In genomic region chr2:84846041-84846663, GRCh38 we compare ENCODE assay signal across 10 cellular contexts. TPM values are rescaled to one million over a fixed set of nuclear protein-coding genes. Genes with fewer than 3 reads are reported as not detected.
DNase-seq lines count a peak whose midpoint lies in the region; ATAC-seq, FAIRE-seq and TF ChIP-seq lines count a peak whose summit lies in the region.
"Had no signal": no experiment of that assay in that cellular context is flagged by ENCODE, and none has a peak within 500 bp of the region (broad histone marks: within the 10 kb centered on the region; RNA-seq: fewer than 3 reads in every experiment).

No MANE protein-coding gene starts in this region.

- POLR2A ChIA-PET in activated CD4-positive, alpha-beta memory T cell treated with anti-CD3 and anti-CD28 coated beads, Interleukin-2, amount 10 ng/mL, durations not matched to agents 7 days and 5 days (lab: Charles Lee) = interaction anchor here (0.7 to 8.2 kb wide), 18 partner anchors 9 to 693 kb away, joined by 3 to 66 read pairs (median 6); partner anchors contain the start of genes MAT2A, SUCLG1, TMSB10 and TRABD2A

- in situ Hi-C loops in ACHN (cut with HindIII; ENCODE audit: low pct_ligation_motif_present, low pct_unique_long_range_greater_than_20kb, low sequenced_read_pairs) = no loop called here

- peaks cover 95% of the 10 kb centered on the region for H3K4me1 Mint-ChIP-seq in activated naive CD4-positive, alpha-beta T cell treated with anti-CD3 and anti-CD28 coated beads for 36 hours (ENCODE audit: low read depth)
- H3K4me1 Mint-ChIP-seq in activated CD4-positive, alpha-beta memory T cell treated with anti-CD3 and anti-CD28 coated beads, Interleukin-2, amount 10 ng/mL, durations not matched to agents 7 days and 5 days = peaks cover 91% of the 10 kb centered on the region

- no peaks in the 10 kb centered on the region for H3K27me3 Mint-ChIP-seq in activated naive CD4-positive, alpha-beta T cell treated with anti-CD3 and anti-CD28 coated beads for 36 hours (ENCODE audit: low read depth)
- no peaks in the 10 kb centered on the region for H3K27me3 Mint-ChIP-seq in activated CD4-positive, alpha-beta memory T cell treated with anti-CD3 and anti-CD28 coated beads, Interleukin-2, amount 10 ng/mL, durations not matched to agents 7 days and 5 days

- TF ChIP-seq POLR2A in esophagus squamous epithelium (IDR thresholded peaks at IDR 0.05) = no peak

- no peak for TF ChIP-seq CTCF in esophagus squamous epithelium (IDR thresholded peaks at IDR 0.05)

- peak; percentile 66 for DNase-seq in activated naive CD4-positive, alpha-beta T cell treated with anti-CD3 and anti-CD28 coated beads for 36 hours
- no peak for DNase-seq in activated naive CD4-positive, alpha-beta T cell treated with anti-CD3 and anti-CD28 coated beads, Interleukin-2, amount 50 U/mL, for 16 hours
- DNase-seq in activated CD4-positive, alpha-beta memory T cell treated with anti-CD3 and anti-CD28 coated beads, Interleukin-2, amount 10 ng/mL, durations not matched to agents 7 days and 5 days = peak; percentile 41
- DNase-seq in esophagus squamous epithelium (lab: John Stamatoyannopoulos, UW) = no peak
- no peak for DNase-seq in stimulated activated naive CD8-positive, alpha-beta T cell treated with anti-CD3 and anti-CD28 coated beads, Interleukin-15, Interleukin-2, amounts not matched to agents 100 U/mL and 50 U/mL, for 24 hours
- DNase-seq in frontal cortex (ENCODE audit: low spot score in 2 of 2) = no peak
- no peak for DNase-seq in RCC 7860 (ENCODE audit: low spot score)
- no peak for DNase-seq in ACHN
- DNase-seq: NCI-H526 treated with DMSO at 0.1 percent for 48 hours had no signal

- intact Hi-C loops in activated naive CD4-positive, alpha-beta T cell treated with anti-CD3 and anti-CD28 coated beads for 36 hours (cut with micrococcal nuclease) = loop anchor here (1.0 to 5.0 kb wide), 5 partner anchors 9 to 151 kb away; no protein-coding TSS in a partner anchor
- intact Hi-C loops in esophagus squamous epithelium (cut with DNase I) = no loop called here

- H3K9me3 ChIP-seq in esophagus squamous epithelium = no peaks in the 10 kb centered on the region

- peak overlapping the region; percentile 78 for H3K4me3 Mint-ChIP-seq in activated naive CD4-positive, alpha-beta T cell treated with anti-CD3 and anti-CD28 coated beads for 36 hours
- peak overlapping the region; percentile 19 for H3K4me3 Mint-ChIP-seq in activated CD4-positive, alpha-beta memory T cell treated with anti-CD3 and anti-CD28 coated beads, Interleukin-2, amount 10 ng/mL, durations not matched to agents 7 days and 5 days

- H3K27ac Mint-ChIP-seq in activated naive CD4-positive, alpha-beta T cell treated with anti-CD3 and anti-CD28 coated beads for 36 hours = peak overlapping the region; percentile 99
- peak overlapping the region; percentile 96 for H3K27ac Mint-ChIP-seq in activated CD4-positive, alpha-beta memory T cell treated with anti-CD3 and anti-CD28 coated beads, Interleukin-2, amount 10 ng/mL, durations not matched to agents 7 days and 5 days

- no peaks in the 10 kb centered on the region for H3K36me3 ChIP-seq in esophagus squamous epithelium

- FAIRE-seq in frontal cortex (lab: Jason Lieb, UNC) (no peak), RCC 7860 (lab: Jason Lieb, UNC) (no peak)

- H3K36me3 Mint-ChIP-seq in activated naive CD4-positive, alpha-beta T cell treated with anti-CD3 and anti-CD28 coated beads for 36 hours (ENCODE audit: low read depth) = peaks cover 5% of the 10 kb centered on the region
- H3K36me3 Mint-ChIP-seq in activated CD4-positive, alpha-beta memory T cell treated with anti-CD3 and anti-CD28 coated beads, Interleukin-2, amount 10 ng/mL, durations not matched to agents 7 days and 5 days (ENCODE audit: low read depth) = peaks cover 51% of the 10 kb centered on the region

- no peaks in the 10 kb centered on the region for H3K9me3 Mint-ChIP-seq in activated naive CD4-positive, alpha-beta T cell treated with anti-CD3 and anti-CD28 coated beads for 36 hours
- no peaks in the 10 kb centered on the region for H3K9me3 Mint-ChIP-seq in activated CD4-positive, alpha-beta memory T cell treated with anti-CD3 and anti-CD28 coated beads, Interleukin-2, amount 10 ng/mL, durations not matched to agents 7 days and 5 days

- 20 to 32% methylated on average over 5 of the region's 5 CpGs for WGBS in esophagus squamous epithelium, 2 donors

- H3K27me3 ChIP-seq in esophagus squamous epithelium = no peaks in the 10 kb centered on the region
- H3K27me3 ChIP-seq: hepatocyte had no signal

- H3K4me3 ChIP-seq in esophagus squamous epithelium = no peak overlapping the region
- H3K4me3 ChIP-seq: hepatocyte had no signal

- H3K4me1 ChIP-seq in esophagus squamous epithelium = peaks cover 0 to 7% (median 7%) of the 10 kb centered on the region in 3 donors

- peak overlapping the region in 3 of 4 donors; percentile 34 to 71 (median 63) for H3K27ac ChIP-seq in esophagus squamous epithelium
- H3K27ac ChIP-seq: hepatocyte had no signal

- ATAC-seq in stimulated activated naive CD8-positive, alpha-beta T cell treated with anti-CD3 and anti-CD28 coated beads, Interleukin-15, Interleukin-2, amounts not matched to agents 100 U/mL and 50 U/mL, for 24 hours = peak; percentile 41

- CTCF ChIA-PET in activated naive CD4-positive, alpha-beta T cell treated with anti-CD3 and anti-CD28 coated beads for 36 hours (lab: Charles Lee) = interaction anchor here (0.8 to 5.0 kb wide), 6 partner anchors 11 to 110 kb away, joined by 3 to 25 read pairs (median 6); no protein-coding TSS in a partner anchor
- CTCF ChIA-PET in activated CD4-positive, alpha-beta memory T cell treated with anti-CD3 and anti-CD28 coated beads, Interleukin-2, amount 10 ng/mL, durations not matched to agents 7 days and 5 days (lab: Charles Lee) = interaction anchor here (0.8 to 2.2 kb wide), 7 partner anchors 11 to 123 kb away, joined by 3 to 13 read pairs (median 4); partner anchors contain the start of gene TRABD2A

RNA-seq across cellular contexts. Expression of gene TRABD2A, which starts 34.7 kb away (rescaled TPM):
- total RNA-seq in activated naive CD4-positive, alpha-beta T cell treated with anti-CD3 and anti-CD28 coated beads for 36 hours = 10 to 100 TPM; 40.4 to 41.7 TPM
- 10 to 100 TPM; 35.9 to 38.3 TPM for total RNA-seq in activated CD4-positive, alpha-beta memory T cell treated with anti-CD3 and anti-CD28 coated beads, Interleukin-2, amount 10 ng/mL, durations not matched to agents 7 days and 5 days
- 1 to 10 TPM in 1 of 4 donors, under 1 TPM in 2, not detected in 1; 0.53 to 1.8 (median 0.76) TPM for total RNA-seq in esophagus squamous epithelium
- 0.41 TPM for total RNA-seq in frontal cortex

RNA-seq across cellular contexts. Expression of gene TMSB10, which starts 59.3 kb away (rescaled TPM):
- 1,000 to 10,000 TPM; 1,772 to 1,864 TPM for total RNA-seq in activated naive CD4-positive, alpha-beta T cell treated with anti-CD3 and anti-CD28 coated beads for 36 hours
- total RNA-seq in activated CD4-positive, alpha-beta memory T cell treated with anti-CD3 and anti-CD28 coated beads, Interleukin-2, amount 10 ng/mL, durations not matched to agents 7 days and 5 days = 1,000 to 10,000 TPM; 5,686 to 5,768 TPM
- total RNA-seq in esophagus squamous epithelium = 1,000 to 10,000 TPM; 2,239 to 4,093 (median 3,173) TPM
- 5,126 TPM for total RNA-seq in frontal cortex

Comparison
In these comparisons a context has a peak if more than half of its experiments do, and no peak if none do; other contexts are left out.
1. DNase-seq: peak in activated naive CD4-positive, alpha-beta T cell treated with anti-CD3 and anti-CD28 coated beads for 36 hours (single experiment) and activated CD4-positive, alpha-beta memory T cell treated with anti-CD3 and anti-CD28 coated beads, Interleukin-2, amount 10 ng/mL, durations not matched to agents 7 days and 5 days (single experiment); none in activated naive CD4-positive, alpha-beta T cell treated with anti-CD3 and anti-CD28 coated beads, Interleukin-2, amount 50 U/mL, for 16 hours (single experiment), esophagus squamous epithelium (single experiment), stimulated activated naive CD8-positive, alpha-beta T cell treated with anti-CD3 and anti-CD28 coated beads, Interleukin-15, Interleukin-2, amounts not matched to agents 100 U/mL and 50 U/mL, for 24 hours (single experiment), frontal cortex (0 of 2), RCC 7860 (single experiment) and ACHN (single experiment).
2. RNA of gene TRABD2A, which starts 34.7 kb away (total RNA-seq): 40.4 to 41.7 TPM in activated naive CD4-positive, alpha-beta T cell treated with anti-CD3 and anti-CD28 coated beads for 36 hours and 35.9 to 38.3 TPM in activated CD4-positive, alpha-beta memory T cell treated with anti-CD3 and anti-CD28 coated beads, Interleukin-2, amount 10 ng/mL, durations not matched to agents 7 days and 5 days; 0.53 to 1.8 TPM in esophagus squamous epithelium and 0.41 TPM in frontal cortex (single experiment); every median in the first group is over 10 times any median in the second.